In genomic region chr12:120292661-120293531, GRCh38 we compare ENCODE assay signal across 1 cellular context.
TF ChIP-seq lines count a peak whose summit lies in the region.

TSS of gene RNU4-1 (minus strand) at chr12:120293237.

TF ChIP-seq in HepG2, 621 proteins besides CTCF, POLR2A, EP300 and RAD21 (continued from another document and continues in another):
- TF ChIP-seq ZNF574 (CRISPR knock-in tag; IDR thresholded peaks at IDR 0.05) (peak; percentile 80), SCMH1 (CRISPR knock-in tag; IDR thresholded peaks at IDR 0.05; ENCODE audit: borderline replicate concordance) (no peak), DNMT1 (CRISPR knock-in tag; IDR thresholded peaks at IDR 0.05) (no peak), NPAS2 (CRISPR knock-in tag; IDR thresholded peaks at IDR 0.05; ENCODE audit: borderline replicate concordance) (no peak), ZFP36L1 (CRISPR knock-in tag; IDR thresholded peaks at IDR 0.05) (no peak), TCF12 (IDR thresholded peaks at IDR 0.05) (no peak), TCF12 (CRISPR knock-in tag; IDR thresholded peaks at IDR 0.05) (0 out of 2 replicates have a peak, but pooled peaks have one; percentile 41), EEA1 (CRISPR knock-in tag; IDR thresholded peaks at IDR 0.05; ENCODE audit: borderline replicate concordance) (no peak), ZMYM4 (CRISPR knock-in tag; IDR thresholded peaks at IDR 0.05) (peak; percentile 42), RNF2 (conservative IDR thresholded peaks at IDR 0.05; ENCODE audit: low read depth) (no peak), CREB3 (CRISPR knock-in tag; IDR thresholded peaks at IDR 0.05) (peak; percentile 58; the same call in 1 of the 2 replicates), RBM22 (optimal IDR thresholded peaks at IDR 0.05; ENCODE audit: low read length) (peak; percentile 90), ZNF616 (CRISPR knock-in tag; IDR thresholded peaks at IDR 0.05; ENCODE audit: low read depth) (no peak), EHMT2 (IDR thresholded peaks at IDR 0.05; ENCODE audit: borderline replicate concordance, low read depth, low read length) (no peak), ZNF33B (CRISPR knock-in tag; IDR thresholded peaks at IDR 0.05) (no peak; the same call in 1 of the 2 replicates), ZNF367 (CRISPR knock-in tag; IDR thresholded peaks at IDR 0.05; ENCODE audit: borderline replicate concordance) (0 out of 2 replicates have a peak, but pooled peaks have one; percentile 51), ZBTB39 (CRISPR knock-in tag; IDR thresholded peaks at IDR 0.05) (no peak), ZNF510 (CRISPR knock-in tag; IDR thresholded peaks at IDR 0.05; ENCODE audit: low read depth) (no peak), PAX8 (CRISPR knock-in tag; IDR thresholded peaks at IDR 0.05; ENCODE audit: borderline replicate concordance) (no peak), ZNF30 (CRISPR knock-in tag; IDR thresholded peaks at IDR 0.05) (no peak), GMEB1 (CRISPR knock-in tag; IDR thresholded peaks at IDR 0.05; ENCODE audit: borderline replicate concordance) (peak; percentile 28; the same call in 1 of the 2 replicates), MTF1 (CRISPR knock-in tag; IDR thresholded peaks at IDR 0.05) (peak; percentile 84; the same call in 1 of the 2 replicates), KLF13 (CRISPR knock-in tag; IDR thresholded peaks at IDR 0.05) (no peak), HNRNPLL (IDR thresholded peaks at IDR 0.05; ENCODE audit: low read depth, low read length, poor library complexity, severe bottlenecking) (no peak), GATA4 (IDR thresholded peaks at IDR 0.05; ENCODE audit: borderline replicate concordance, low read depth) (peak; percentile 99), HIVEP1 (CRISPR knock-in tag; IDR thresholded peaks at IDR 0.05) (no peak), GPN1 (CRISPR knock-in tag; IDR thresholded peaks at IDR 0.05; ENCODE audit: borderline replicate concordance) (no peak), ARHGAP35 (CRISPR knock-in tag; IDR thresholded peaks at IDR 0.05; ENCODE audit: borderline replicate concordance) (0 out of 2 replicates have a peak, but pooled peaks have one; percentile 24), NFIC (IDR thresholded peaks at IDR 0.05; ENCODE audit: low read length) (peak; percentile 92; the same call in 1 of the 2 replicates), ZNF142 (CRISPR knock-in tag; IDR thresholded peaks at IDR 0.05) (peak; percentile 73), ZNF605 (CRISPR knock-in tag; IDR thresholded peaks at IDR 0.05) (no peak), ZNF720 (CRISPR knock-in tag; IDR thresholded peaks at IDR 0.05) (no peak), ZNF468 (CRISPR knock-in tag; IDR thresholded peaks at IDR 0.05) (no peak), ZFY (CRISPR knock-in tag; IDR thresholded peaks at IDR 0.05) (no peak), SALL2 (CRISPR knock-in tag; IDR thresholded peaks at IDR 0.05) (peak; percentile 25; the same call in 1 of the 2 replicates), SKIL (CRISPR knock-in tag; IDR thresholded peaks at IDR 0.05; ENCODE audit: borderline replicate concordance) (no peak), ARID5B (CRISPR knock-in tag; IDR thresholded peaks at IDR 0.05) (peak; percentile 63), ERF (CRISPR knock-in tag; IDR thresholded peaks at IDR 0.05) (no peak; the same call in 1 of the 2 replicates), TBX2 (CRISPR knock-in tag; IDR thresholded peaks at IDR 0.05; ENCODE audit: borderline replicate concordance) (peak; percentile 80; the same call in 1 of the 2 replicates)
